Comparison of ENCODE assay signal across 13 cellular contexts in genomic region chr6:111984516-111985201, GRCh38.
DNase-seq lines count a peak whose midpoint lies in the region; ATAC-seq, FAIRE-seq and TF ChIP-seq lines count a peak whose summit lies in the region.
"Had no signal": no experiment of that assay in that cellular context is flagged by ENCODE, and none has a peak within 500 bp of the region (broad histone marks: within the 10 kb centered on the region; RNA-seq: fewer than 3 reads in every experiment).

No MANE protein-coding gene starts in this region.

- 92% methylated on average over 5 of the region's 5 CpGs for WGBS in mesenchymal stem cell

- peaks cover 12% of the 10 kb centered on the region for H3K9me3 Mint-ChIP-seq in stimulated activated naive CD8-positive, alpha-beta T cell treated with anti-CD3 and anti-CD28 coated beads, Interleukin-15, Interleukin-2, amounts not matched to agents 100 ng/mL and 50 ng/mL, for 24 hours
- H3K9me3 Mint-ChIP-seq in astrocyte (ENCODE audit: unreplicated experiment) = no peaks in the 10 kb centered on the region

- H2BK15ac ChIP-seq in mesenchymal stem cell (ENCODE audit: low read depth, poor library complexity, severe bottlenecking) = no peak overlapping the region

- no peaks in the 10 kb centered on the region for H3K36me3 ChIP-seq in astrocyte (ENCODE audit: insufficient read depth, low read length)
- H3K36me3 ChIP-seq in mesenchymal stem cell (ENCODE audit: control insufficient read depth in 1 of 2, insufficient read depth in 2 of 2, low read depth in 1 of 2, low read length in 2 of 2) = no peaks in the 10 kb centered on the region

- H3K9me3 ChIP-seq in astrocyte (ENCODE audit: insufficient read depth, low read depth, low read length) (no peaks in the 10 kb centered on the region), mesenchymal stem cell (ENCODE audit: control insufficient read depth, low read length) (no peaks in the 10 kb centered on the region)

- peak overlapping the region in 1 of 2 experiments; percentile 64 for H2BK12ac ChIP-seq in mesenchymal stem cell (ENCODE audit: low read length in 2 of 2)

- no peaks in the 10 kb centered on the region for H4K20me1 ChIP-seq in astrocyte (ENCODE audit: insufficient read depth, low read length)

- no peak overlapping the region for H2AK5ac ChIP-seq in mesenchymal stem cell (ENCODE audit: low read length, severe bottlenecking)

- H3K4me2 ChIP-seq in astrocyte (ENCODE audit: low read length) (peak overlapping the region; percentile 10), mesenchymal stem cell (ENCODE audit: low read length, poor library complexity, severe bottlenecking) (no peak overlapping the region)

- H3K9ac ChIP-seq in astrocyte (ENCODE audit: low read length) (peak overlapping the region; percentile 28), mesenchymal stem cell (ENCODE audit: low read length) (peak overlapping the region; percentile 30)

- no peaks in the 10 kb centered on the region for H3K27me3 Mint-ChIP-seq in stimulated activated naive CD8-positive, alpha-beta T cell treated with anti-CD3 and anti-CD28 coated beads, Interleukin-15, Interleukin-2, amounts not matched to agents 100 ng/mL and 50 ng/mL, for 24 hours
- H3K27me3 Mint-ChIP-seq in astrocyte (ENCODE audit: low read depth, unreplicated experiment) = no peaks in the 10 kb centered on the region

- H2BK120ac ChIP-seq in mesenchymal stem cell (ENCODE audit: low read depth, low read length) = no peak overlapping the region

- H3K27ac Mint-ChIP-seq in stimulated activated naive CD8-positive, alpha-beta T cell treated with anti-CD3 and anti-CD28 coated beads, Interleukin-15, Interleukin-2, amounts not matched to agents 100 ng/mL and 50 ng/mL, for 24 hours = peak overlapping the region; percentile 94
- H3K27ac Mint-ChIP-seq in astrocyte (ENCODE audit: unreplicated experiment) = peak overlapping the region; percentile 99

- no peak for TF ChIP-seq CTCF in astrocyte (IDR thresholded peaks at IDR 0.05; ENCODE audit: insufficient read depth, low read depth, low read length)

- H3K27ac ChIP-seq in astrocyte (ENCODE audit: low read depth, low read length) = peak overlapping the region; percentile 87
- peak overlapping the region; percentile 2 for H3K27ac ChIP-seq in mesenchymal stem cell (ENCODE audit: low read length, poor library complexity, severe bottlenecking)

- H2BK5ac ChIP-seq in mesenchymal stem cell (ENCODE audit: low read depth, low read length, poor library complexity, severe bottlenecking) = no peak overlapping the region

- H3K36me3 Mint-ChIP-seq in stimulated activated naive CD8-positive, alpha-beta T cell treated with anti-CD3 and anti-CD28 coated beads, Interleukin-15, Interleukin-2, amounts not matched to agents 100 ng/mL and 50 ng/mL, for 24 hours (ENCODE audit: low read depth) = peaks cover 3% of the 10 kb centered on the region
- H3K36me3 Mint-ChIP-seq in astrocyte (ENCODE audit: low read depth, unreplicated experiment) = no peaks in the 10 kb centered on the region

- no peak for ATAC-seq in stimulated activated naive CD8-positive, alpha-beta T cell treated with anti-CD3 and anti-CD28 coated beads, Interleukin-15, Interleukin-2, amounts not matched to agents 100 U/mL and 50 U/mL, for 24 hours
- no peak for ATAC-seq in Right ventricle myocardium superior (ENCODE audit: poor library complexity)
- ATAC-seq: GM12878 had no signal

- no peak for FAIRE-seq in astrocyte (lab: Jason Lieb, UNC)
- FAIRE-seq: GM12878 had no signal

- no peak overlapping the region for H4K8ac ChIP-seq in mesenchymal stem cell (ENCODE audit: low read length)

- no peaks in the 10 kb centered on the region for H3K27me3 ChIP-seq in astrocyte (ENCODE audit: insufficient read depth, low read length)
- H3K27me3 ChIP-seq in mesenchymal stem cell (ENCODE audit: control insufficient read depth in 1 of 2, insufficient read depth in 1 of 2, low read length in 2 of 2) = no peaks in the 10 kb centered on the region

- H3K23ac ChIP-seq in mesenchymal stem cell (ENCODE audit: low read length in 2 of 2) = no peak overlapping the region

- DNase-seq in stimulated activated naive CD8-positive, alpha-beta T cell treated with anti-CD3 and anti-CD28 coated beads, Interleukin-15, Interleukin-2, amounts not matched to agents 100 U/mL and 50 U/mL, for 24 hours = no peak
- DNase-seq in astrocyte (ENCODE audit: low read depth) = no peak
- no peak for DNase-seq in mesenchymal stem cell
- no peak for DNase-seq in NCI-H446 (lab: John Stamatoyannopoulos, UW)
- no peak for DNase-seq in Right ventricle myocardium superior
- no peak for DNase-seq in NCI-H1930 (lab: John Stamatoyannopoulos, UW)
- DNase-seq in NCI-H2196 treated with DMSO at 0.1 percent for 48 hours (lab: John Stamatoyannopoulos, UW; ENCODE audit: unreplicated experiment) = no peak
- DNase-seq: activated effector memory CD4-positive, alpha-beta T cell treated with Interleukin-2 at 50 U/mL for 16 hours; Karpas-422; NCI-H187 treated with DMSO at 0.1 percent for 48 hours; stimulated activated CD4-positive, alpha-beta T cell treated with anti-CD3 and anti-CD28 coated beads, Interleukin-2, amount 100 ng/mL, for 48 hours had no signal

- peaks cover 76% of the 10 kb centered on the region for H3K4me1 Mint-ChIP-seq in stimulated activated naive CD8-positive, alpha-beta T cell treated with anti-CD3 and anti-CD28 coated beads, Interleukin-15, Interleukin-2, amounts not matched to agents 100 ng/mL and 50 ng/mL, for 24 hours (ENCODE audit: low read depth)
- H3K4me1 Mint-ChIP-seq in astrocyte (ENCODE audit: low read depth, unreplicated experiment) = peaks cover 40% of the 10 kb centered on the region

- H3K4me3 Mint-ChIP-seq in stimulated activated naive CD8-positive, alpha-beta T cell treated with anti-CD3 and anti-CD28 coated beads, Interleukin-15, Interleukin-2, amounts not matched to agents 100 ng/mL and 50 ng/mL, for 24 hours = peak overlapping the region; percentile 20
- H3K4me3 Mint-ChIP-seq in astrocyte (ENCODE audit: unreplicated experiment) = peak overlapping the region; percentile 47

- no peaks in the 10 kb centered on the region for H3K79me2 ChIP-seq in astrocyte (ENCODE audit: insufficient read depth, low read length)

- H3K4ac ChIP-seq in mesenchymal stem cell (ENCODE audit: low read depth in 1 of 2, low read length in 2 of 2) = no peak overlapping the region

- peak overlapping the region; percentile 42 for H2AFZ ChIP-seq in astrocyte (ENCODE audit: low read depth, low read length)
- H2AFZ ChIP-seq in mesenchymal stem cell (ENCODE audit: low read depth, low read length) = no peak overlapping the region

- peaks cover 15% of the 10 kb centered on the region for H3K4me1 ChIP-seq in astrocyte (ENCODE audit: insufficient read depth, low read length)
- H3K4me1 ChIP-seq in mesenchymal stem cell (ENCODE audit: control insufficient read depth, insufficient read depth, low read depth, low read length) = no peaks in the 10 kb centered on the region

- H3K18ac ChIP-seq in mesenchymal stem cell (ENCODE audit: low read depth in 1 of 2, low read length in 2 of 2) = peak overlapping the region in 1 of 2 experiments; percentile 68

- intact Hi-C loops in Right ventricle myocardium superior (cut with DNase I) = no loop called here

- H4K91ac ChIP-seq in mesenchymal stem cell (ENCODE audit: low read length) = no peak overlapping the region

- no peaks in the 10 kb centered on the region for H3K79me1 ChIP-seq in mesenchymal stem cell (replicated peaks; ENCODE audit: low read length, poor library complexity, severe bottlenecking)

- H3K4me3 ChIP-seq in astrocyte (ENCODE audit: insufficient read depth, low read depth, low read length) = no peak overlapping the region
- no peak overlapping the region for H3K4me3 ChIP-seq in mesenchymal stem cell (ENCODE audit: insufficient read depth in 1 of 2, low read depth in 1 of 2, low read length in 2 of 2)
- H3K4me3 ChIP-seq: GM12878 had no signal

- peak overlapping the region in 1 of 2 experiments; percentile 61 for H3K14ac ChIP-seq in mesenchymal stem cell (ENCODE audit: low read length in 2 of 2)
